Comparison of ENCODE assay signal across 21 cellular contexts in the genomic region with DNA sequence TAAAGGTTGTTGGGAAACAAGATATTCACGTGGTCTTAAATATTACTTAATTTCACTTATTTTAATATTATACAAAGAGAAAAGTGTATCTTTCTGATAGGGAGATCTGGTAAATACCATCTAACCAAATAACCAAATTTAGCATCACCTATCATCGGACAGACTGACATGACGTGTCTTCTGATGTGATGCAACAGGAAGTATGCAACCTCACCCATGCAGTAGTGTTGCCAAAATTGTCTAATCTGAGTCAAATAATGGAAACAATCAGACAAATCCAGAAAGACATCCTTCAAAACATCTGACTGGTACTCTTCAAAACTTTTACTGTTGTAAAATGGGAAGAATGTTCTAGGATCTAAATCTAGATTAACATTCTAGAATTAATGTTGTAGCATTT.
DNase-seq lines count a peak whose midpoint lies in the region; TF ChIP-seq lines count a peak whose summit lies in the region.
"Had no signal": no experiment of that assay in that cellular context is flagged by ENCODE, and none has a peak within 500 bp of the region (broad histone marks: within the 10 kb centered on the region; RNA-seq: fewer than 3 reads in every experiment).

No MANE protein-coding gene starts in this region.

- no peak overlapping the region for H3K4me3 ChIP-seq in fibroblast of mammary gland (ENCODE audit: control insufficient read depth, low read depth, low read length)
- H3K4me3 ChIP-seq: body of pancreas, esophagus squamous epithelium, lower lobe of right lung, thyroid gland had no signal

- no peak for TF ChIP-seq CTCF in fibroblast of mammary gland (conservative IDR thresholded peaks at IDR 0.05; ENCODE audit: control insufficient read depth, insufficient read depth, low read depth, low read length)

- peak; percentile 42 for DNase-seq in NOMO-1 treated with DMSO at 0.1 percent for 48 hours (lab: John Stamatoyannopoulos, UW; ENCODE audit: unreplicated experiment)
- DNase-seq in NOMO-1 treated with dmso at 0.1 percent for 144 hours (lab: John Stamatoyannopoulos, UW; ENCODE audit: unreplicated experiment) = no peak
- peak; percentile 43 for DNase-seq in ELR (ENCODE audit: low read depth)
- DNase-seq in amniotic epithelial cell (ENCODE audit: low read depth) = peak; percentile 47
- DNase-seq in fibroblast of mammary gland (ENCODE audit: low read depth) = peak; percentile 78
- DNase-seq in HPDE6-E6E7 (ENCODE audit: extremely low spot score) = no peak
- DNase-seq in activated effector memory CD4-positive, alpha-beta T cell treated with Interleukin-2 at 50 U/mL for 16 hours = no peak
- DNase-seq in NCI-H187 (lab: John Stamatoyannopoulos, UW) = no peak
- DNase-seq: activated CD4-positive, alpha-beta T cell treated with anti-CD3 and anti-CD28 coated beads, Interleukin-2, amount 10 ng/mL, durations not matched to agents 7 days and 5 days; activated CD8-positive, alpha-beta memory T cell treated with anti-CD3 and anti-CD28 coated beads, Interleukin-2, amount 50 U/mL, for 48 hours; AML-193; body of pancreas; CD8-positive, alpha-beta memory T cell; effector memory CD4-positive, alpha-beta T cell; esophagus squamous epithelium; GOT3; KBM-7; lower lobe of right lung; NCI-H146; NCI-H2171 treated with DMSO at 0.1 percent for 48 hours; thyroid gland had no signal

Comparison
In these comparisons a context has a peak if more than half of its experiments do, and no peak if none do; other contexts are left out.
1. DNase-seq: peak in NOMO-1 treated with DMSO at 0.1 percent for 48 hours (single experiment), ELR (single experiment), amniotic epithelial cell (single experiment) and fibroblast of mammary gland (single experiment); none in NOMO-1 treated with dmso at 0.1 percent for 144 hours (single experiment), HPDE6-E6E7 (single experiment), activated effector memory CD4-positive, alpha-beta T cell treated with Interleukin-2 at 50 U/mL for 16 hours (single experiment) and NCI-H187 (0 of 2).